16 cellular contexts compared by ENCODE assay signal in the genomic region with DNA sequence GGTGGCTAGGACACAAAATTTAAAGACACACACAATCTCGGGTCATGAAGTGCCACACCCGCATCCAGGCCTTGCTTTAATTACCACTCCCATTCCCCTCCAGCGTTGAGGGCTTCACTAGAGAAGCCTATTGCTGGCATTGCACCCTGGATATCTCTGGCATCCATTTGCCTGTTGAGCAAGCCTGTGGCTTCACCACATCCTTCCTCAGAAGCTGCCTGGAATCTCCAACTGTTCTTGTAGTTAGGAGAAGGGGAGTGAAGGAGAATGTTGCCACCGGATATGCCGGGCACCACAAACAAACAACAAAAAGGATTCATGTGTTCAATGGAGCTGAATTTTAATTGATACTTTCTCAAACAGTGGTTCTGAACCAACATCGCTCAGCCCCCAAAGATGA. TPM values are rescaled to one million over a fixed set of nuclear protein-coding genes. Genes with fewer than 3 reads are reported as not detected.
DNase-seq lines count a peak whose midpoint lies in the region; ATAC-seq and TF ChIP-seq lines count a peak whose summit lies in the region.
"Had no signal": no experiment of that assay in that cellular context is flagged by ENCODE, and none has a peak within 500 bp of the region (broad histone marks: within the 10 kb centered on the region; RNA-seq: fewer than 3 reads in every experiment).

No MANE protein-coding gene starts in this region.

- no peak overlapping the region for H3K9ac ChIP-seq in PC-3 (ENCODE audit: low read length)

- H3K27ac ChIP-seq in PC-3 (ENCODE audit: low read length): no peak overlapping the region
- H3K27ac ChIP-seq: heart right ventricle had no signal

- H3K9me3 ChIP-seq in PC-3 (ENCODE audit: low read length): no peaks in the 10 kb centered on the region
- H3K9me3 ChIP-seq: heart right ventricle, mucosa of descending colon had no signal

- no peak overlapping the region for H2AFZ ChIP-seq in PC-3 (ENCODE audit: low read length)

- H4K20me1 ChIP-seq in PC-3 (ENCODE audit: low read length): no peaks in the 10 kb centered on the region

- H3K36me3 ChIP-seq in PC-3 (ENCODE audit: low read depth, low read length): no peaks in the 10 kb centered on the region
- H3K36me3 ChIP-seq: heart right ventricle had no signal

- DNase-seq in AG08396 (ENCODE audit: low spot score) (peak; percentile 18), GM04504 (ENCODE audit: low read depth) (peak; percentile 67), PC-3 (peak; percentile 32), fibroblast of gingiva (ENCODE audit: low read depth) (peak; percentile 92), KG1 (lab: John Stamatoyannopoulos, UW) (no peak), NCI-H146 (lab: John Stamatoyannopoulos, UW) (no peak), amniotic stem cell (lab: John Stamatoyannopoulos, UW) (no peak)
- no peak for DNase-seq in stimulated activated CD4-positive, alpha-beta T cell treated with anti-CD3 and anti-CD28 coated beads, Interleukin-1b, Interleukin-23, amount 100 ng/mL, for 48 hours
- DNase-seq: activated CD4-positive, alpha-beta memory T cell treated with anti-CD3 and anti-CD28 coated beads for 36 hours; DMS79 treated with DMSO at 0.1 percent for 48 hours; effector memory CD8-positive, alpha-beta T cell; heart right ventricle; mucosa of descending colon; NCI-H2081 treated with DMSO at 0.1 percent for 48 hours; NCI-H774 had no signal

- no peak overlapping the region for H3K4me2 ChIP-seq in PC-3 (ENCODE audit: low read length)

- H3K9me2 ChIP-seq in PC-3 (replicated peaks; ENCODE audit: low read length): no peaks in the 10 kb centered on the region

- CTCF ChIA-PET in PC-3 (lab: Charles Lee): no interaction called here

- BruUV-seq in PC-3 (replicated peaks; lab: Mats Ljungman, UMichigan): no TSS peak

- POLR2A ChIA-PET in PC-3 (lab: Charles Lee; ENCODE audit: unreplicated experiment): no interaction called here

- no peak overlapping the region for H3K4me3 ChIP-seq in PC-3 (ENCODE audit: low read length)
- H3K4me3 ChIP-seq: heart right ventricle, mucosa of descending colon had no signal

- peaks cover 43% of the 10 kb centered on the region for H3K27me3 ChIP-seq in PC-3 (ENCODE audit: low read length)

- H3K79me2 ChIP-seq in PC-3 (ENCODE audit: low read length): no peaks in the 10 kb centered on the region

- TF ChIP-seq CTCF in PC-3 (conservative IDR thresholded peaks at IDR 0.05; ENCODE audit: low read depth, low read length): no peak

- H3K4me1 ChIP-seq in PC-3 (ENCODE audit: insufficient read depth, low read length): no peaks in the 10 kb centered on the region

- H3F3A ChIP-seq in PC-3 (ENCODE audit: low read length, unreplicated experiment): no peaks in the 10 kb centered on the region

- intact Hi-C loops in PC-3 (cut with micrococcal nuclease): no loop called here

- no peak for ATAC-seq in PC-3
- ATAC-seq: activated T-helper 17 cell treated with anti-CD3 and anti-CD28 coated beads, Interleukin-2, amount 50 U/mL, for 72 hours; effector memory CD8-positive, alpha-beta T cell; heart right ventricle; mucosa of descending colon had no signal

RNA-seq across cellular contexts. Expression of a gene that starts 34.4 kb away (rescaled TPM):
- total RNA-seq in PC-3 (2014; rRNA removed): 94.6 and 110 TPM in 2 replicates

Comparison
In these comparisons a context has a peak if more than half of its experiments do, and no peak if none do; other contexts are left out.
1. DNase-seq: peak in AG08396 (single experiment), GM04504 (single experiment), PC-3 (single experiment) and fibroblast of gingiva (single experiment); none in KG1 (single experiment), stimulated activated CD4-positive, alpha-beta T cell treated with anti-CD3 and anti-CD28 coated beads, Interleukin-1b, Interleukin-23, amount 100 ng/mL, for 48 hours (single experiment), NCI-H146 (single experiment) and amniotic stem cell (single experiment).